Comparison of ENCODE assay signal across 1 cellular context in the genomic region with DNA sequence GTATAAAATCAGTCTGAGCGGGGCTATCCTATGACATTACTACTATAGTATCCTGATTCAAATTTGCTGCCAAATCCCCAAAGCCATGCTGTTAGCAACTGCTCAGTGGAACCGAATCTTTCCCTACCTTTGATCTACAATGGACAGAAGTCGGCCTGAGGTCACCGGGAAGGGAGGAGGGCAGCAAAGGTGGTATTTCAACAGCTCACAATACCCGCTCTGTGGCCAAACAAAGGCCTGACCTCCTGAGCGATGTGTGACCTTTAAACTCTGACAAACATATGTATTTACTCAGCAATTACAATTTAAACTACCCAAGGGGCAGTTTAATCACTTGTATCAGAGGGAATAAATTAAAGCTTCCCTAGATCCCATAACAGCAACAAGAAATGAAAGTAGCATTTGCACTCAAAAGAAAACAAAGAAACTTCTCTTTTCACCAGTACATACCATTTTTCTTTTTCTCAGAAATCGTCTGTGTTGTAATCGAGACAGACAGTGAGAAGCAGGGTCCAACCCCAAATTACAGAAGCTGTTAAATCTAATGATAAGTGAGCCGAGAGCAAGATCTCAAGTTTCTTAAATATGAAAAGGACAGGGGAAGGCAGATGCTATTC.
A peak's percentile ranks its signal among the peaks of the same experiment; 100 is the strongest.
TF ChIP-seq lines count a peak whose summit lies in the region.

No MANE protein-coding gene starts in this region.

TF ChIP-seq in liver, 16 proteins besides CTCF, POLR2A, EP300 and RAD21 (continued from another document):
- TF ChIP-seq REST (IDR thresholded peaks at IDR 0.05): peak; percentile 84
- peak; percentile 98 to 99 for TF ChIP-seq RXRA (IDR thresholded peaks at IDR 0.05)
- TF ChIP-seq, protein P1, sequence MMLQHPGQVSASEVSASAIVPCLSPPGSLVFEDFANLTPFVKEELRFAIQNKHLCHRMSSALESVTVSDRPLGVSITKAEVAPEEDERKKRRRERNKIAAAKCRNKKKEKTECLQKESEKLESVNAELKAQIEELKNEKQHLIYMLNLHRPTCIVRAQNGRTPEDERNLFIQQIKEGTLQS (IDR thresholded peaks at IDR 0.05): peak; percentile 14
- TF ChIP-seq FOXA1 (IDR thresholded peaks at IDR 0.05): peak; percentile 85
